In genomic region chr14:68377459-68377858, GRCh38 we compare ENCODE assay signal across 1 cellular context.
TF ChIP-seq lines count a peak whose summit lies in the region.

No MANE protein-coding gene starts in this region.

TF ChIP-seq in K562, 482 proteins besides CTCF, POLR2A, EP300 and RAD21 (continued from another document and continues in another):
- TF ChIP-seq ZBTB40 (IDR thresholded peaks at IDR 0.05) (no peak), ZBTB40 (CRISPR knock-in tag; IDR thresholded peaks at IDR 0.05) (no peak), GTF2F1 (IDR thresholded peaks at IDR 0.05; ENCODE audit: low read depth, low read length) (no peak), ZHX1 (conservative IDR thresholded peaks at IDR 0.05; ENCODE audit: low read length) (no peak), MBD1 (CRISPR knock-in tag; IDR thresholded peaks at IDR 0.05) (no peak), NR3C1 (CRISPR knock-in tag; IDR thresholded peaks at IDR 0.05) (no peak), SPI1 (IDR thresholded peaks at IDR 0.05; ENCODE audit: borderline replicate concordance, low read depth, low read length) (peak; percentile 86), ZNF175 (CRISPR knock-in tag; IDR thresholded peaks at IDR 0.05; ENCODE audit: low read depth) (no peak), BRCA1 (IDR thresholded peaks at IDR 0.05) (no peak), BRCA1 (CRISPR knock-in tag; IDR thresholded peaks at IDR 0.05) (no peak), CBFB (CRISPR knock-in tag; IDR thresholded peaks at IDR 0.05) (no peak), SMAD4 (CRISPR knock-in tag; conservative IDR thresholded peaks at IDR 0.05) (peak; percentile 93), KAT7 (CRISPR knock-in tag; IDR thresholded peaks at IDR 0.05; ENCODE audit: borderline replicate concordance) (no peak), FOXJ3 (CRISPR knock-in tag; IDR thresholded peaks at IDR 0.05) (no peak), PATZ1 (CRISPR knock-in tag; IDR thresholded peaks at IDR 0.05; ENCODE audit: borderline replicate concordance) (no peak), CTCFL (IDR thresholded peaks at IDR 0.05; ENCODE audit: borderline replicate concordance, insufficient read depth, low read depth, low read length, poor library complexity, severe bottlenecking) (no peak), SAFB (IDR thresholded peaks at IDR 0.05; ENCODE audit: borderline replicate concordance, low read depth, low read length) (no peak), ZNF280A (IDR thresholded peaks at IDR 0.05; ENCODE audit: low read depth, partially characterized antibody) (no peak), GABPB1 (CRISPR knock-in tag; IDR thresholded peaks at IDR 0.05) (no peak; the same call in 1 of the 2 replicates), SUPT5H (IDR thresholded peaks at IDR 0.05) (no peak), CSDE1 (IDR thresholded peaks at IDR 0.05) (no peak), FOXK1 (CRISPR knock-in tag; IDR thresholded peaks at IDR 0.05; ENCODE audit: borderline replicate concordance) (no peak), FOS (IDR thresholded peaks at IDR 0.05; ENCODE audit: extremely low read depth, insufficient read length) (no peak), DMBX1 (CRISPR knock-in tag; IDR thresholded peaks at IDR 0.05; ENCODE audit: borderline replicate concordance) (peak; percentile 60; the same call in 1 of the 2 replicates), MYBL2 (IDR thresholded peaks at IDR 0.05; ENCODE audit: low read depth) (no peak; the same call in 1 of the 2 replicates), MYBL2 (CRISPR knock-in tag; IDR thresholded peaks at IDR 0.05; ENCODE audit: borderline replicate concordance) (no peak), ZNF347 (CRISPR knock-in tag; IDR thresholded peaks at IDR 0.05; ENCODE audit: low read depth) (no peak), SP2 (IDR thresholded peaks at IDR 0.05; ENCODE audit: extremely low read depth, low read depth, low read length, poor library complexity, severe bottlenecking) (no peak), POLR3G (IDR thresholded peaks at IDR 0.05; ENCODE audit: extremely low read depth, insufficient read length, insufficient replicate concordance) (no peak), ZFP1 (CRISPR knock-in tag; IDR thresholded peaks at IDR 0.05) (no peak), ZNF507 (tag; conservative IDR thresholded peaks at IDR 0.05) (no peak), ZNF707 (CRISPR knock-in tag; conservative IDR thresholded peaks at IDR 0.05) (no peak), TBL1XR1 (IDR thresholded peaks at IDR 0.05; ENCODE audit: low read length in 2 of 2) (no peak), TRIM24 (IDR thresholded peaks at IDR 0.05) (peak; percentile 47 to 61; a peak in 2 of 4 replicates), ATF2 (CRISPR knock-in tag; IDR thresholded peaks at IDR 0.05) (no peak), DPF2 (IDR thresholded peaks at IDR 0.05) (peak; percentile 72; the same call in 1 of the 2 replicates), ZNF253 (CRISPR knock-in tag; conservative IDR thresholded peaks at IDR 0.05) (no peak), KHSRP (IDR thresholded peaks at IDR 0.05) (no peak), ZNF511 (CRISPR knock-in tag; IDR thresholded peaks at IDR 0.05) (no peak)
